Comparison of ENCODE assay signal across 8 cellular contexts in the genomic region with DNA sequence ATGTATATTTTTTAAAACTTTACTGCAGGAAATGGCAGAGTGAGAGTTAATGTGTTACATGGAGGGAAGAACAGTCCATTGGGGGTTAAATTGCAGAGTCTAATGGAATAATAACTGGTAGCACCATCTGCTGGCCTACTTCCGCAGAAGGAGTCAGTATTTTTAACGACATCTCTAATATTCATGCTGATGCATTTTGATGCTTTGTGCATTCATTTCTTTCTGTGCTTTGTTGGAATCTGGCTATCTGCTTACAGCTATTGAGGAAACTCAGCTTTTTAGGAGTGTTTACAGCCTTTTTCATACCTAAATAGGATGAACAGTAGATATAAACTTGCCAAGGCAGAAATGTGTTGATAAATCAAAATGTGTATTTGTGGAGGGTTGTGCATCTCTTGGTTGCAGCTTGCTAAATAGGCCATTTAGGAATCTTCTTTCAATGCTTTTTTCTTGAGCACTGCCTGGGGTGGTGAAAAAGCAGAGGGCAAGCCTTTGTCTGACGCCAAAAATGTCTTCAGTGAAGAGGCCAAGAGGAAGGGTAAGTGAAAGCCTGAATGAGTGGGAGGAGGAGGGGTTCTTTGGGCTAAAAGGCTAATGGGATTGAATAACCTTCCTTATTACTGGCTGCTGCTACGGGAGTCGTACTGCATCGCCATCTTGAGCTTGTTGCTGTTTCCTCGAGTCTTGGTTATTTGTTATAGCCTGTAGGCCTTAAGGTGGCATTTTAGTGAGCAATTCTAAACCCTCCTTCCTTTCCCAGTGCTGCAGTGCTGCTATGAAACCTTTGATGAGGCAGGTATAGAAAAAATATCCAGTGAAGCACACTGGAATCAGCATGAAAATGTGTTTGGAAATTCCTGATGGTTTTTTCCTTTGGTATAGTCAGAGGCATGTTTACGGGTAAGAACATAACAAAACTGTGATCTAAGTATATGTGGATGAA.
DNase-seq lines count a peak whose midpoint lies in the region; ATAC-seq and TF ChIP-seq lines count a peak whose summit lies in the region.

No MANE protein-coding gene starts in this region.

- TF ChIP-seq CTCF in BJ (IDR thresholded peaks at IDR 0.05; ENCODE audit: insufficient read depth, low read depth, low read length) (peak; percentile 61), epithelial cell of proximal tubule (conservative IDR thresholded peaks at IDR 0.05; ENCODE audit: low read depth, low read length) (peak; percentile 68), upper lobe of left lung (IDR thresholded peaks at IDR 0.05) (peak in 5 of 6 experiments; percentile 9 to 73 (median 62))

- H3K4me1 Mint-ChIP-seq in T-helper 17 cell: peaks cover 14% of the 10 kb centered on the region

- TF ChIP-seq EP300 in upper lobe of left lung (IDR thresholded peaks at IDR 0.05): no peak

- CTCF ChIA-PET in BJ (lab: Yijun Ruan, JAX): interaction anchor here (0.6 to 3.1 kb wide), 14 partner anchors 21 to 1829 kb away, joined by 3 to 34 read pairs (median 4); a partner anchor contains a TSS

- peak overlapping the region; percentile 38 for H3K4me3 ChIP-seq in BJ (ENCODE audit: low read depth, low read length)
- H3K4me3 ChIP-seq in epithelial cell of proximal tubule (ENCODE audit: low read depth, low read length): peak overlapping the region; percentile 60
- peak overlapping the region in 3 of 4 donors; percentile 35 to 54 (median 41) for H3K4me3 ChIP-seq in upper lobe of left lung

- peaks cover 8% of the 10 kb centered on the region for H3K36me3 Mint-ChIP-seq in T-helper 17 cell (ENCODE audit: low read depth)

- 2 to 3% methylated on average over 8 of the region's 8 CpGs for WGBS in upper lobe of left lung, 2 donors

- H3K27me3 Mint-ChIP-seq in T-helper 17 cell: no peaks in the 10 kb centered on the region

- peak; percentile 40 for TF ChIP-seq POLR2A in GM18526 (IDR thresholded peaks at IDR 0.05; ENCODE audit: extremely low read depth, insufficient read length)
- TF ChIP-seq POLR2A in upper lobe of left lung (IDR thresholded peaks at IDR 0.05): peak in 2 of 4 donors; percentile 38 to 56

- H3K9me3 ChIP-seq in T-helper 17 cell (ENCODE audit: control insufficient read depth, low read length, poor library complexity, severe bottlenecking) (no peaks in the 10 kb centered on the region), upper lobe of left lung (no peaks in the 10 kb centered on the region)

- DNase-seq in BJ (ENCODE audit: low read depth) (peak; percentile 37), NCI-H1694 treated with DMSO at 0.1 percent for 48 hours (lab: John Stamatoyannopoulos, UW) (peak; percentile 90), T-helper 17 cell (no peak), epithelial cell of proximal tubule (ENCODE audit: low read depth) (peak; percentile 67), midbrain (lab: John Stamatoyannopoulos, UW) (peak; percentile 88), upper lobe of left lung (peak in 1 of 2 donors; percentile 68)

- peak overlapping the region; percentile 64 for H3K4me3 Mint-ChIP-seq in T-helper 17 cell

- POLR2A ChIA-PET in BJ (lab: Charles Lee): interaction anchor here (0.5 to 1.0 kb wide), 3 partner anchors 38 to 156 kb away, joined by 3 to 4 read pairs (median 3); no protein-coding TSS in a partner anchor

- H3K27ac Mint-ChIP-seq in T-helper 17 cell: no peak overlapping the region

- peak overlapping the region; percentile 82 to 91 (median 86) for H3K27ac ChIP-seq in upper lobe of left lung

- H3K4me1 ChIP-seq in upper lobe of left lung: peaks cover 29 to 50% (median 39%) of the 10 kb centered on the region in 4 donors

- ATAC-seq in HG02973 (IDR thresholded peaks at IDR 0.05; ENCODE audit: unreplicated experiment) (peak; percentile 72), T-helper 17 cell (peak; percentile 44), upper lobe of left lung (ENCODE audit: low FRiP score in 2 of 2) (peak; percentile 95 to 96)

- H3K27me3 ChIP-seq in BJ (ENCODE audit: control insufficient read depth, insufficient read depth, low read length) (no peaks in the 10 kb centered on the region), upper lobe of left lung (no peaks in the 10 kb centered on the region)

- H3K36me3 ChIP-seq in BJ (ENCODE audit: control insufficient read depth, insufficient read depth, low read length): no peaks in the 10 kb centered on the region
- H3K36me3 ChIP-seq in upper lobe of left lung: no peaks in the 10 kb centered on the region

Comparison
In these comparisons a context has a peak if more than half of its experiments do, and no peak if none do; other contexts are left out.
1. DNase-seq: peak in BJ (single experiment), NCI-H1694 treated with DMSO at 0.1 percent for 48 hours (single experiment), epithelial cell of proximal tubule (single experiment) and midbrain (single experiment); none in T-helper 17 cell (0 of 3).
2. ATAC-seq: peak in every context shown above with its lines; median percentile 96 in upper lobe of left lung; 72 in HG02973; 44 in T-helper 17 cell.
3. Peak in every context shown above with its lines, with median percentiles within 50 percentile points of each other: H3K4me3 ChIP-seq and CTCF ChIP-seq.